Comparison of ENCODE assay signal across 15 cellular contexts in genomic region chr22:25668437-25668836, GRCh38.
DNase-seq lines count a peak whose midpoint lies in the region; ATAC-seq and TF ChIP-seq lines count a peak whose summit lies in the region.
"Had no signal": no experiment of that assay in that cellular context is flagged by ENCODE, and none has a peak within 500 bp of the region (broad histone marks: within the 10 kb centered on the region; RNA-seq: fewer than 3 reads in every experiment).

No MANE protein-coding gene starts in this region.

- H3K27me3 ChIP-seq in HCT116 (ENCODE audit: insufficient read depth, low read length) (no peaks in the 10 kb centered on the region), SK-N-SH (ENCODE audit: insufficient read depth) (no peaks in the 10 kb centered on the region)
- H3K27me3 ChIP-seq: dorsolateral prefrontal cortex had no signal

- H3K9ac ChIP-seq in HCT116 (ENCODE audit: low read length) (no peak overlapping the region), SK-N-SH (no peak overlapping the region)

- H3K4me1 ChIP-seq in HCT116 (ENCODE audit: control insufficient read depth in 1 of 2, insufficient read depth in 2 of 2, low read length in 2 of 2) (peaks cover 18 to 25% of the 10 kb centered on the region in 2 experiments), SK-N-SH (ENCODE audit: control insufficient read depth in 1 of 2, insufficient read depth in 2 of 2, low read depth in 1 of 2, low read length in 1 of 2) (peaks cover 5 to 33% of the 10 kb centered on the region in 2 experiments; a peak in 3 of 4 replicates)

- RAD21 ChIA-PET in HCT116 (lab: Charles Lee; ENCODE audit: low non-redundant PET in 1 of 2, low total read pairs in 2 of 2, uncharacterized antibody in 2 of 2, unreplicated experiment in 2 of 2), result no interaction called here

- H3K9me2 ChIP-seq in HCT116 (ENCODE audit: insufficient read depth) (no peaks in the 10 kb centered on the region), SK-N-SH (no peaks in the 10 kb centered on the region)

- no peak overlapping the region for H3K4me3 ChIP-seq in HCT116 (replicated peaks in 1 of 2; ENCODE audit: low read depth in 1 of 2, low read length in 2 of 2)
- no peak overlapping the region for H3K4me3 ChIP-seq in SK-N-SH (ENCODE audit: low read depth in 2 of 2, low read length in 1 of 2)
- H3K4me3 ChIP-seq in fibroblast of mammary gland (ENCODE audit: control insufficient read depth, low read depth, low read length), result no peak overlapping the region
- H3K4me3 ChIP-seq: dorsolateral prefrontal cortex, GM23338 had no signal

- WGBS in SK-N-SH (ENCODE audit: low lambda C conversion rate), result 13% methylated on average over 2 of the region's 2 CpGs

- TF ChIP-seq CTCF in HCT116 (IDR thresholded peaks at IDR 0.05 in 2 of 3, conservative IDR thresholded peaks at IDR 0.05 in 1 of 3; ENCODE audit: borderline replicate concordance in 1 of 3, insufficient read depth in 1 of 3, low read depth in 2 of 3, low read length in 2 of 3), result no peak
- no peak for TF ChIP-seq CTCF in SK-N-SH (IDR thresholded peaks at IDR 0.05)
- no peak for TF ChIP-seq CTCF in fibroblast of mammary gland (conservative IDR thresholded peaks at IDR 0.05; ENCODE audit: control insufficient read depth, insufficient read depth, low read depth, low read length)

- H3K4me2 ChIP-seq in HCT116 (ENCODE audit: low read length) (peak overlapping the region; percentile 2; the same call in 1 of the 2 replicates), SK-N-SH (peak overlapping the region; percentile 11; the same call in 1 of the 2 replicates)
- H3K4me2 ChIP-seq: GM23338 had no signal

- H3K79me2 ChIP-seq in HCT116 (ENCODE audit: insufficient read depth, low read length) (no peaks in the 10 kb centered on the region), SK-N-SH (ENCODE audit: insufficient read depth) (no peaks in the 10 kb centered on the region)

- BruUV-seq in HCT116 (replicated peaks; lab: Mats Ljungman, UMichigan), result no TSS peak

- TF ChIP-seq POLR2A in HCT116 (IDR thresholded peaks at IDR 0.05; ENCODE audit: borderline replicate concordance, extremely low read depth, insufficient read depth, insufficient read length), result no peak

- TF ChIP-seq EP300 in SK-N-SH (IDR thresholded peaks at IDR 0.05; ENCODE audit: borderline replicate concordance in 1 of 2, low read depth in 1 of 2, low read length in 1 of 2), result no peak

- DNase-seq in HCT116 (ENCODE audit: low read depth, low spot score) (no peak), SK-N-SH (peak; percentile 55), fibroblast of mammary gland (ENCODE audit: low read depth) (peak; percentile 90), sciatic nerve (ENCODE audit: low spot score) (no peak), SK-N-DZ (ENCODE audit: low spot score) (no peak)
- no peak for DNase-seq in activated naive CD4-positive, alpha-beta T cell treated with Interleukin-2 at 50 U/mL for 16 hours
- DNase-seq: activated B cell treated with CpG ODN at 0.5 μM for 24 hours; dorsolateral prefrontal cortex; glutamatergic neuron; NCI-H2171; stimulated activated CD4-positive, alpha-beta T cell treated with anti-CD3 and anti-CD28 coated beads, Interleukin-2, amount 100 ng/mL, for 48 hours had no signal

- H3K9me3 ChIP-seq in HCT116 (ENCODE audit: control insufficient read depth in 1 of 2, insufficient read depth in 1 of 2, low read depth in 1 of 2, low read length in 2 of 2) (no peaks in the 10 kb centered on the region), SK-N-SH (no peaks in the 10 kb centered on the region)

- H3K27ac ChIP-seq in HCT116 (ENCODE audit: low read depth, low read length) (no peak overlapping the region), SK-N-SH (ENCODE audit: low read depth in 2 of 2, low read length in 1 of 2) (peak overlapping the region in 1 of 2 experiments; percentile 89; a peak in 2 of 4 replicates)
- H3K27ac ChIP-seq: C4-2B, dorsolateral prefrontal cortex had no signal

- ATAC-seq in HCT116 (no peak), sciatic nerve (peak; percentile 80), GM19467 (IDR thresholded peaks at IDR 0.05; ENCODE audit: unreplicated experiment) (no peak), HG02798 (IDR thresholded peaks at IDR 0.05; ENCODE audit: poor library complexity, unreplicated experiment) (no peak)
- ATAC-seq: GM23338 had no signal

- no peaks in the 10 kb centered on the region for H3F3A ChIP-seq in SK-N-SH (replicated peaks; ENCODE audit: insufficient read depth)

- H4K20me1 ChIP-seq in HCT116 (ENCODE audit: insufficient read depth) (no peaks in the 10 kb centered on the region), SK-N-SH (ENCODE audit: insufficient read depth) (no peaks in the 10 kb centered on the region)

- CTCF ChIA-PET in HCT116 (lab: Charles Lee) (no interaction called here), SK-N-SH (lab: Yijun Ruan, JAX) (interaction anchor here (1.7 kb wide), 1 partner anchor 13 kb away, joined by 5 read pairs; no protein-coding TSS in a partner anchor)

- intact Hi-C loops in HCT116 (cut with micrococcal nuclease), result no loop called here
- intact Hi-C loops in sciatic nerve (cut with DNase I), result no loop called here

- POLR2A ChIA-PET in HCT116 (lab: Charles Lee) (no interaction called here), SK-N-SH (lab: Yijun Ruan, JAX) (interaction anchor here (1.3 kb wide), 1 partner anchor 33 kb away, joined by 4 read pairs; no protein-coding TSS in a partner anchor)

- H3K36me3 ChIP-seq in HCT116 (ENCODE audit: control insufficient read depth in 1 of 2, insufficient read depth in 2 of 2, low read length in 2 of 2), result no peaks in the 10 kb centered on the region
- H3K36me3 ChIP-seq in SK-N-SH (replicated peaks in 1 of 2; ENCODE audit: control insufficient read depth in 1 of 2, insufficient read depth in 2 of 2, low read length in 1 of 2), result peaks cover 0 to 8% of the 10 kb centered on the region in 2 experiments

- no peak overlapping the region for H2AFZ ChIP-seq in HCT116 (ENCODE audit: low read depth, low read length, poor library complexity, severe bottlenecking)
- H2AFZ ChIP-seq in SK-N-SH (ENCODE audit: low read depth), result no peak overlapping the region
- H2AFZ ChIP-seq: GM23338 had no signal

- TF ChIP-seq RAD21 in HCT116 (IDR thresholded peaks at IDR 0.05; ENCODE audit: low read depth) (no peak), SK-N-SH (IDR thresholded peaks at IDR 0.05; ENCODE audit: low read length) (no peak)

TF ChIP-seq in HCT116, 20 proteins besides CTCF, POLR2A, EP300 and RAD21:
- TF ChIP-seq FOSL1 (IDR thresholded peaks at IDR 0.05; ENCODE audit: low read depth) (no peak), CEBPB (IDR thresholded peaks at IDR 0.05; ENCODE audit: low read depth) (peak; percentile 46; the same call in 1 of the 2 replicates), TCF7L2 (IDR thresholded peaks at IDR 0.05; ENCODE audit: borderline replicate concordance, extremely low read depth, insufficient read depth, insufficient read length) (peak; percentile 58)
TF ChIP-seq in HCT116: peak in this region for 2.

TF ChIP-seq in SK-N-SH, 30 proteins besides CTCF, POLR2A, EP300 and RAD21:
- TF ChIP-seq SMC3 (IDR thresholded peaks at IDR 0.05; ENCODE audit: low read depth, low read length) (no peak), RFX5 (IDR thresholded peaks at IDR 0.05; ENCODE audit: low read length) (no peak), NFIC (IDR thresholded peaks at IDR 0.05; ENCODE audit: borderline replicate concordance) (peak; percentile 20; the same call in 1 of the 2 replicates)
- TF ChIP-seq, protein P1, sequence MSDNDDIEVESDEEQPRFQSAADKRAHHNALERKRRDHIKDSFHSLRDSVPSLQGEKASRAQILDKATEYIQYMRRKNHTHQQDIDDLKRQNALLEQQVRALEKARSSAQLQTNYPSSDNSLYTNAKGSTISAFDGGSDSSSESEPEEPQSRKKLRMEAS (IDR thresholded peaks at IDR 0.05; ENCODE audit: low read depth), result no peak
TF ChIP-seq in SK-N-SH: peak in this region for 1.

Comparison
In these comparisons a context has a peak if more than half of its experiments do, and no peak if none do; other contexts are left out.
1. DNase-seq: peak in SK-N-SH (single experiment) and fibroblast of mammary gland (single experiment); none in HCT116 (single experiment), sciatic nerve (single experiment), activated naive CD4-positive, alpha-beta T cell treated with Interleukin-2 at 50 U/mL for 16 hours (single experiment) and SK-N-DZ (single experiment).